20 cellular contexts compared by ENCODE assay signal in genomic region chr12:11672833-11673232, GRCh38. TPM values are rescaled to one million over a fixed set of nuclear protein-coding genes. Genes with fewer than 3 reads are reported as not detected.
DNase-seq lines count a peak whose midpoint lies in the region; ATAC-seq and TF ChIP-seq lines count a peak whose summit lies in the region.
"Had no signal": no experiment of that assay in that cellular context is flagged by ENCODE, and none has a peak within 500 bp of the region (broad histone marks: within the 10 kb centered on the region; RNA-seq: fewer than 3 reads in every experiment).

No MANE protein-coding gene starts in this region.

- H3K9me2 ChIP-seq in SK-N-SH: no peaks in the 10 kb centered on the region

- H3K79me2 ChIP-seq in SK-N-SH (ENCODE audit: insufficient read depth): peaks cover 96% of the 10 kb centered on the region

- H3K4me1 Mint-ChIP-seq in dendritic cell treated with granulocyte-macrophage colony-stimulating factor and Interleukin-4, amounts not matched to agents 40 ng/mL and 50 ng/mL, for 4 days (ENCODE audit: low read depth): peaks cover 96% of the 10 kb centered on the region
- H3K4me1 Mint-ChIP-seq in nephron progenitor cell: peaks cover 79% of the 10 kb centered on the region

- no peaks in the 10 kb centered on the region for H3K27me3 Mint-ChIP-seq in dendritic cell treated with granulocyte-macrophage colony-stimulating factor and Interleukin-4, amounts not matched to agents 40 ng/mL and 50 ng/mL, for 4 days
- H3K27me3 Mint-ChIP-seq in nephron progenitor cell (ENCODE audit: low read depth, poor library complexity): peaks cover 5% of the 10 kb centered on the region
- H3K27me3 Mint-ChIP-seq: activated naive CD4-positive, alpha-beta T cell treated with anti-CD3 and anti-CD28 coated beads, Interleukin-2, amount 10 ng/mL, durations not matched to agents 7 days and 5 days had no signal

- no peak overlapping the region for H3K9ac ChIP-seq in SK-N-SH

- no peak; the same call in 2 of the 3 replicates for ATAC-seq in SK-N-SH treated with all-trans-retinoic acid at 6 μM for 48 hours
- no peak for ATAC-seq in GM19035 (IDR thresholded peaks at IDR 0.05; ENCODE audit: unreplicated experiment)
- no peak for ATAC-seq in HG03565 (IDR thresholded peaks at IDR 0.05; ENCODE audit: unreplicated experiment)
- ATAC-seq: left lung, Panc1 had no signal

- peaks cover 57% of the 10 kb centered on the region for H3K36me3 Mint-ChIP-seq in dendritic cell treated with granulocyte-macrophage colony-stimulating factor and Interleukin-4, amounts not matched to agents 40 ng/mL and 50 ng/mL, for 4 days (ENCODE audit: low read depth)
- H3K36me3 Mint-ChIP-seq in nephron progenitor cell (ENCODE audit: low read depth): peaks cover 2% of the 10 kb centered on the region

- peaks cover 0 to 26% of the 10 kb centered on the region in 2 experiments; a peak in 3 of 4 replicates for H3K4me1 ChIP-seq in SK-N-SH (ENCODE audit: control insufficient read depth in 1 of 2, insufficient read depth in 2 of 2, low read depth in 1 of 2, low read length in 1 of 2)
- peaks cover 56% of the 10 kb centered on the region for H3K4me1 ChIP-seq in thymus (ENCODE audit: control insufficient read depth, insufficient read depth, low read length)
- H3K4me1 ChIP-seq in thyroid gland: peaks cover 6 to 58% of the 10 kb centered on the region in 2 donors

- no peak overlapping the region for H2AFZ ChIP-seq in SK-N-SH (ENCODE audit: low read depth)

- TF ChIP-seq POLR2A in thyroid gland (IDR thresholded peaks at IDR 0.05): no peak

- POLR2A ChIA-PET in SK-N-SH (lab: Yijun Ruan, JAX): interaction anchor here (0.6 to 1.8 kb wide), 3 partner anchors 23 to 687 kb away, joined by 3 to 9 read pairs (median 5); partner anchors contain the start of gene ETV6

- peaks cover 0 to 6% of the 10 kb centered on the region in 2 experiments for H3K36me3 ChIP-seq in SK-N-SH (replicated peaks in 1 of 2; ENCODE audit: control insufficient read depth in 1 of 2, insufficient read depth in 2 of 2, low read length in 1 of 2)
- H3K36me3 ChIP-seq in thymus (ENCODE audit: control insufficient read depth, insufficient read depth): no peaks in the 10 kb centered on the region
- no peaks in the 10 kb centered on the region for H3K36me3 ChIP-seq in thyroid gland
- H3K36me3 ChIP-seq: left lung, suprapubic skin had no signal

- H4K20me1 ChIP-seq in SK-N-SH (ENCODE audit: insufficient read depth): peaks cover 89% of the 10 kb centered on the region

- TF ChIP-seq CTCF in SK-N-SH (IDR thresholded peaks at IDR 0.05): no peak
- TF ChIP-seq CTCF in nephron progenitor cell (IDR thresholded peaks at IDR 0.05): no peak
- TF ChIP-seq CTCF in thyroid gland (IDR thresholded peaks at IDR 0.05): no peak

- DNase-seq in SK-N-SH: no peak
- no peak for DNase-seq in nephron progenitor cell
- no peak for DNase-seq in thyroid gland
- DNase-seq: activated CD4-positive, alpha-beta T cell treated with anti-CD3 and anti-CD28 coated beads, Interleukin-2, amount 50 U/mL, for 1 hour; activated naive CD4-positive, alpha-beta T cell treated with anti-CD3 and anti-CD28 coated beads, Interleukin-2, amount 10 ng/mL, durations not matched to agents 7 days and 5 days; activated T-cell treated with anti-CD3 and anti-CD28 coated beads for 4 hours; foreskin melanocyte; HFFc6; left lung; NCI-H774; small intestine; stimulated activated CD8-positive, alpha-beta memory T cell treated with anti-CD3 and anti-CD28 coated beads, Interleukin-4, amount 100 ng/mL, for 48 hours had no signal

- TF ChIP-seq RAD21 in SK-N-SH (IDR thresholded peaks at IDR 0.05; ENCODE audit: low read length): peak; percentile 12; the same call in 1 of the 2 replicates

- H3K9me3 Mint-ChIP-seq in dendritic cell treated with granulocyte-macrophage colony-stimulating factor and Interleukin-4, amounts not matched to agents 40 ng/mL and 50 ng/mL, for 4 days: no peaks in the 10 kb centered on the region
- no peaks in the 10 kb centered on the region for H3K9me3 Mint-ChIP-seq in nephron progenitor cell
- H3K9me3 Mint-ChIP-seq: activated naive CD4-positive, alpha-beta T cell treated with anti-CD3 and anti-CD28 coated beads, Interleukin-2, amount 10 ng/mL, durations not matched to agents 7 days and 5 days; HFFc6 had no signal

- H3K27ac ChIP-seq in SK-N-SH (ENCODE audit: low read depth in 2 of 2, low read length in 1 of 2): peak overlapping the region in 1 of 2 experiments; percentile 65; a peak in 2 of 4 replicates
- peak overlapping the region; percentile 64 for H3K27ac ChIP-seq in thymus (ENCODE audit: low read depth)
- H3K27ac ChIP-seq in thyroid gland: no peak overlapping the region
- H3K27ac ChIP-seq: epithelial cell of prostate, suprapubic skin had no signal

- no peak for TF ChIP-seq EP300 in SK-N-SH (IDR thresholded peaks at IDR 0.05; ENCODE audit: borderline replicate concordance in 1 of 2, low read depth in 1 of 2, low read length in 1 of 2)

- intact Hi-C loops in dendritic cell treated with granulocyte-macrophage colony-stimulating factor and Interleukin-4, amounts not matched to agents 40 ng/mL and 50 ng/mL, for 4 days (cut with micrococcal nuclease): no loop called here
- intact Hi-C loops in thyroid gland (cut with DNase I): no loop called here

- no peak overlapping the region for H3K4me3 Mint-ChIP-seq in dendritic cell treated with granulocyte-macrophage colony-stimulating factor and Interleukin-4, amounts not matched to agents 40 ng/mL and 50 ng/mL, for 4 days
- no peak overlapping the region for H3K4me3 Mint-ChIP-seq in nephron progenitor cell
- H3K4me3 Mint-ChIP-seq: activated naive CD4-positive, alpha-beta T cell treated with anti-CD3 and anti-CD28 coated beads, Interleukin-2, amount 10 ng/mL, durations not matched to agents 7 days and 5 days; HFFc6 had no signal

- 74% methylated on average over 7 of the region's 7 CpGs for WGBS in SK-N-SH (ENCODE audit: low lambda C conversion rate)
- 49% methylated on average over 7 of the region's 7 CpGs for WGBS in thymus
- 74 to 76% methylated on average over 7 of the region's 7 CpGs for WGBS in thyroid gland, 2 donors

- CTCF ChIA-PET in SK-N-SH (lab: Yijun Ruan, JAX): interaction anchor here (0.8 to 2.1 kb wide), 5 partner anchors 11 to 360 kb away, joined by 3 to 7 read pairs (median 5); no protein-coding TSS in a partner anchor

- H3K27me3 ChIP-seq in SK-N-SH (ENCODE audit: insufficient read depth): no peaks in the 10 kb centered on the region
- no peaks in the 10 kb centered on the region for H3K27me3 ChIP-seq in thymus (ENCODE audit: control insufficient read depth, insufficient read depth)
- no peaks in the 10 kb centered on the region for H3K27me3 ChIP-seq in thyroid gland
- H3K27me3 ChIP-seq: left lung, suprapubic skin had no signal

- H3F3A ChIP-seq in SK-N-SH (replicated peaks; ENCODE audit: insufficient read depth): no peaks in the 10 kb centered on the region

- H3K9me3 ChIP-seq in SK-N-SH (no peaks in the 10 kb centered on the region), thymus (ENCODE audit: control insufficient read depth) (no peaks in the 10 kb centered on the region), thyroid gland (no peaks in the 10 kb centered on the region)
- H3K9me3 ChIP-seq: left lung, suprapubic skin had no signal

- H3K4me2 ChIP-seq in SK-N-SH: no peak overlapping the region

- H3K4me3 ChIP-seq in SK-N-SH (ENCODE audit: low read depth in 2 of 2, low read length in 1 of 2) (no peak overlapping the region), thymus (ENCODE audit: low read length) (no peak overlapping the region), thyroid gland (replicated peaks in 1 of 3) (no peak overlapping the region)
- H3K4me3 ChIP-seq: left lung, suprapubic skin had no signal

- H3K27ac Mint-ChIP-seq in dendritic cell treated with granulocyte-macrophage colony-stimulating factor and Interleukin-4, amounts not matched to agents 40 ng/mL and 50 ng/mL, for 4 days: peak overlapping the region; percentile 65
- peak overlapping the region; percentile 24 for H3K27ac Mint-ChIP-seq in nephron progenitor cell
- H3K27ac Mint-ChIP-seq: activated naive CD4-positive, alpha-beta T cell treated with anti-CD3 and anti-CD28 coated beads, Interleukin-2, amount 10 ng/mL, durations not matched to agents 7 days and 5 days; HFFc6 had no signal

TF ChIP-seq in SK-N-SH, 30 proteins besides CTCF, POLR2A, EP300 and RAD21 (continues in another document):
- TF ChIP-seq FOXJ3 (CRISPR knock-in tag; IDR thresholded peaks at IDR 0.05): no peak

TF ChIP-seq in SK-N-SH treated with all-trans-retinoic acid at 6 μM for 48 hours, 23 proteins besides CTCF, POLR2A, EP300 and RAD21 (continues in another document):
- TF ChIP-seq, protein P1, sequence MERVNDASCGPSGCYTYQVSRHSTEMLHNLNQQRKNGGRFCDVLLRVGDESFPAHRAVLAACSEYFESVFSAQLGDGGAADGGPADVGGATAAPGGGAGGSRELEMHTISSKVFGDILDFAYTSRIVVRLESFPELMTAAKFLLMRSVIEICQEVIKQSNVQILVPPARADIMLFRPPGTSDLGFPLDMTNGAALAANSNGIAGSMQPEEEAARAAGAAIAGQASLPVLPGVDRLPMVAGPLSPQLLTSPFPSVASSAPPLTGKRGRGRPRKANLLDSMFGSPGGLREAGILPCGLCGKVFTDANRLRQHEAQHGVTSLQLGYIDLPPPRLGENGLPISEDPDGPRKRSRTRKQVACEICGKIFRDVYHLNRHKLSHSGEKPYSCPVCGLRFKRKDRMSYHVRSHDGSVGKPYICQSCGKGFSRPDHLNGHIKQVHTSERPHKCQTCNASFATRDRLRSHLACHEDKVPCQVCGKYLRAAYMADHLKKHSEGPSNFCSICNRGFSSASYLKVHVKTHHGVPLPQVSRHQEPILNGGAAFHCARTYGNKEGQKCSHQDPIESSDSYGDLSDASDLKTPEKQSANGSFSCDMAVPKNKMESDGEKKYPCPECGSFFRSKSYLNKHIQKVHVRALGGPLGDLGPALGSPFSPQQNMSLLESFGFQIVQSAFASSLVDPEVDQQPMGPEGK (CRISPR knock-in tag; IDR thresholded peaks at IDR 0.05; ENCODE audit: borderline replicate concordance): no peak
- TF ChIP-seq ZC3H10 (CRISPR knock-in tag; IDR thresholded peaks at IDR 0.05) (no peak), SNAI2 (CRISPR knock-in tag; IDR thresholded peaks at IDR 0.05) (no peak), OSR1 (CRISPR knock-in tag; IDR thresholded peaks at IDR 0.05) (no peak), ZFP30 (CRISPR knock-in tag; IDR thresholded peaks at IDR 0.05) (no peak)

RNA-seq across cellular contexts. Expression of gene ETV6, which starts 23.4 kb away (rescaled TPM):
- polyA plus RNA-seq in SK-N-SH (2012; rRNA removed) (4.0 and 5.2 TPM in 2 replicates), thymus (15.0 TPM)
- 3.2 and 3.9 TPM in 2 replicates for polyA plus RNA-seq in SK-N-SH (2012; cell fraction: cytosol; rRNA removed)
- polyA plus RNA-seq in SK-N-SH (2012; cell fraction: nucleus; rRNA removed): 15.1 and 20.2 TPM in 2 replicates
- 10 to 100 TPM; 16.6 to 35.6 (median 17.2) TPM for total RNA-seq in thyroid gland
